Comparison of ENCODE assay signal across 9 cellular contexts in the genomic region with DNA sequence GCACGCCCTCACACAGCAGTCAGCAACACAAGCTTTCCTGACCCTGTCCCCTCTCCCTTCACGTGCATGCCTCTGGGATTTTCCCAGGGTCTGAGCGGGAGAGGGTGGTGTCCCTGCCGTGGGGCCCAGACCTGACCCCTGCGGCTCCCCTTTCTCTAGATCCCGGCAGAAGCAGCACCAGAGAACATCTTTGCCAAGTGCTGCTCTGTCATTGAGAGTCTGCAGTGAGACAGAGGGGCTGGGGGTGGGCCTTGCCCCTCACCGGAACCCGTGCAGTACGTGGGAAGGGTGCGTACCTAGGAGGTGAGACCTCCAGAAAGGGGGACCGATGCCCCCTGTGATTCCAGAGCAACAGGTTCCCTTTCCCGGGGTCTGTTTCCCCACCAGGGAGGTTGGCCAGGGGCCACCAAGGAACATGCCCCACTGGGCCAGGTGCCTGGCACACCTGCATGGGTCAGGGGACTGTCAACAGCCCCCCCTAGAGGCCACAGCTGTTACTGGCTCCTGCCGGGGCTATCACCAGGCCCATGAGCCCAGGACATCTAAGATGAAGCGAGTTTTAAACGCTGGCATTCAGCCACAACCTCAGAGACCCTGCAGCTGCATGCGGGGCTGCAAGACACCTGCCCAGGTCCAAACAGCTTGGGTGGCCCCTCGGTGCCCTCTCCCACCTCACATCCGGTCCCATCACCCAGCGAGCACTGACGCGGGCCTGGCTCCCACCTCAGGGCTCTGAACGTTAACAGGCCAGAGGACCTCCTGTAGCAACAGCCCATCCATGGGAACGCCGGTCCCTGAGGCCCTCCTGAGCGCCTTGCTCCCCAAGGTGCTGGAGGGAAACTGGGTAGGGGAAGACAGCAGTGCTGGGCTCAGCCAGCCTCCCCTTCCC. TPM values are rescaled to one million over a fixed set of nuclear protein-coding genes. Genes with fewer than 3 reads are reported as not detected.
DNase-seq lines count a peak whose midpoint lies in the region; ATAC-seq and TF ChIP-seq lines count a peak whose summit lies in the region.
"Had no signal": no experiment of that assay in that cellular context is flagged by ENCODE, and none has a peak within 500 bp of the region (broad histone marks: within the 10 kb centered on the region; RNA-seq: fewer than 3 reads in every experiment).

No MANE protein-coding gene starts in this region.

- H3K36me3 ChIP-seq in fibroblast of lung (ENCODE audit: control insufficient read depth, insufficient read depth, low read length) (peaks cover 22% of the 10 kb centered on the region), psoas muscle (ENCODE audit: insufficient read depth in 1 of 2, low read depth in 1 of 2) (peaks cover 15 to 42% of the 10 kb centered on the region in 2 donors)

- no peak overlapping the region for H3K9ac ChIP-seq in fibroblast of lung (ENCODE audit: insufficient read depth, low read length)

- no peaks in the 10 kb centered on the region for H3K79me2 ChIP-seq in fibroblast of lung (ENCODE audit: control insufficient read depth, insufficient read depth, low read length)

- H2AFZ ChIP-seq in fibroblast of lung (ENCODE audit: low read length) = no peak overlapping the region

- H3K27ac ChIP-seq in fibroblast of lung (ENCODE audit: insufficient read depth, low read length) = peak overlapping the region; percentile 28
- H3K27ac ChIP-seq in psoas muscle = no peak overlapping the region

- H3K4me3 ChIP-seq in fibroblast of lung (replicated peaks in 1 of 4; ENCODE audit: control extremely low read depth in 1 of 4, insufficient read depth in 1 of 4, low read depth in 3 of 4, low read length in 4 of 4) (no peak overlapping the region), psoas muscle (no peak overlapping the region)

- H3K4me2 ChIP-seq in fibroblast of lung (ENCODE audit: extremely low read depth, insufficient read depth, low read length) = no peak overlapping the region

- DNase-seq in D341Med (ENCODE audit: low spot score) = peak; percentile 78
- DNase-seq in HUDEP-2 (lab: John Stamatoyannopoulos, UW; ENCODE audit: unreplicated experiment in 76 of 76) = peak in 42 of 76 experiments; percentile 6 to 60 (median 31)
- peak; percentile 58 to 67 for DNase-seq in activated CD4-positive, alpha-beta T cell treated with anti-CD3 and anti-CD28 coated beads, Interleukin-2, amount 50 U/mL, for 48 hours
- DNase-seq in fibroblast of lung (ENCODE audit: low read depth in 2 of 2) = peak in 1 of 2 donors; percentile 9
- DNase-seq in psoas muscle = peak in 1 of 2 donors; percentile 56
- DNase-seq in NOMO-1 (lab: John Stamatoyannopoulos, UW; ENCODE audit: unreplicated experiment in 2 of 2) = no peak

- intact Hi-C loops in psoas muscle (cut with DNase I) = no loop called here

- no peaks in the 10 kb centered on the region for H4K20me1 ChIP-seq in fibroblast of lung (ENCODE audit: control insufficient read depth, extremely low read depth, insufficient read depth, low read length)

- H3K27me3 ChIP-seq in fibroblast of lung (ENCODE audit: control insufficient read depth, insufficient read depth, low read length) (no peaks in the 10 kb centered on the region), psoas muscle (ENCODE audit: insufficient read depth in 3 of 3, low read length in 2 of 3) (no peaks in the 10 kb centered on the region)

- ATAC-seq in psoas muscle (peak; percentile 47 to 71 (median 59)), HG03135 (IDR thresholded peaks at IDR 0.05; ENCODE audit: unreplicated experiment) (no peak), GM18861 (IDR thresholded peaks at IDR 0.05; ENCODE audit: unreplicated experiment) (no peak)

- TF ChIP-seq CTCF in fibroblast of lung (conservative IDR thresholded peaks at IDR 0.05 in 1 of 2, IDR thresholded peaks at IDR 0.05 in 1 of 2; ENCODE audit: low read depth in 1 of 2, low read length in 2 of 2) (peak; percentile 40 to 57), psoas muscle (IDR thresholded peaks at IDR 0.05) (peak; percentile 42)

- no peaks in the 10 kb centered on the region for H3K4me1 ChIP-seq in fibroblast of lung (ENCODE audit: control insufficient read depth, extremely low read depth, insufficient read depth, low read length)
- no peaks in the 10 kb centered on the region for H3K4me1 ChIP-seq in psoas muscle

- WGBS in psoas muscle, 3 donors = 51 to 56% (median 54%) methylated on average over 25 of the region's 25 CpGs

- no peaks in the 10 kb centered on the region for H3K9me3 ChIP-seq in fibroblast of lung (ENCODE audit: control insufficient read depth, insufficient read depth, low read depth, low read length)
- no peaks in the 10 kb centered on the region for H3K9me3 ChIP-seq in psoas muscle

RNA-seq across cellular contexts. Expression of a gene that starts 12.3 kb away (rescaled TPM):
- total RNA-seq in fibroblast of lung = 84.7 and 93.5 TPM in 2 replicates
- polyA plus RNA-seq in fibroblast of lung = 66.0 and 101 TPM in 2 replicates
- 190 and 249 TPM in 2 replicates for polyA plus RNA-seq in fibroblast of lung (2012)
- 90.6 and 183 TPM in 2 replicates for polyA minus RNA-seq in fibroblast of lung (ENCODE audit: low replicate concordance)
- total RNA-seq in psoas muscle = 100 to 1,000 TPM; 101 to 168 (median 149) TPM
- 100 to 1,000 TPM; 104 to 174 (median 154) TPM for polyA plus RNA-seq in psoas muscle

RNA-seq across cellular contexts. Expression of a gene that starts 19.4 kb away (rescaled TPM):
- total RNA-seq in fibroblast of lung = 50.4 and 52.1 TPM in 2 replicates
- 43.0 and 54.5 TPM in 2 replicates for polyA plus RNA-seq in fibroblast of lung
- 61.7 and 65.1 TPM in 2 replicates for polyA plus RNA-seq in fibroblast of lung (2012)
- 31.7 and 43.2 TPM in 2 replicates for polyA minus RNA-seq in fibroblast of lung (ENCODE audit: low replicate concordance)
- 10 to 100 TPM; 23.7 to 37.0 (median 33.3) TPM for total RNA-seq in psoas muscle
- polyA plus RNA-seq in psoas muscle = 10 to 100 TPM; 33.8 to 60.0 (median 42.8) TPM

RNA-seq across cellular contexts. Expression of a gene that starts 21.2 kb away (rescaled TPM):
- under 0.01 and 0.26 TPM in 2 replicates for total RNA-seq in fibroblast of lung
- polyA plus RNA-seq in fibroblast of lung = 0.03 TPM in 1 of 2 replicates, not detected in the other
- polyA plus RNA-seq in fibroblast of lung (2012) = not detected in 2 replicates
- polyA minus RNA-seq in fibroblast of lung (ENCODE audit: low replicate concordance) = 0.26 TPM in 1 of 2 replicates, not detected in the other
- total RNA-seq in psoas muscle = under 1 TPM in 3 of 4 donors, not detected in 1; 0.15 to 0.60 (median 0.50) TPM
- polyA plus RNA-seq in psoas muscle = under 1 TPM; 0.07 to 0.45 (median 0.43) TPM
- total RNA-seq: RPMI7951 had no signal

RNA-seq across cellular contexts. Expression of a gene that starts 36.6 kb away (rescaled TPM):
- total RNA-seq in fibroblast of lung (0.99 and 1.8 TPM in 2 replicates), psoas muscle (1 to 10 TPM in 1 of 4 donors, under 1 TPM in 3; 0.55 to 1.0 (median 0.65) TPM)
- polyA plus RNA-seq in fibroblast of lung (0.25 and 0.36 TPM in 2 replicates), psoas muscle (1 to 10 TPM in 1 of 3 donors, under 1 TPM in 2; 0.34 to 1.3 (median 0.78) TPM)
- 0.72 and 0.74 TPM in 2 replicates for polyA plus RNA-seq in fibroblast of lung (2012)
- 0.85 and 1.3 TPM in 2 replicates for polyA minus RNA-seq in fibroblast of lung (ENCODE audit: low replicate concordance)

RNA-seq across cellular contexts. Expression of a gene that starts 39.8 kb away (rescaled TPM):
- 26.5 and 28.9 TPM in 2 replicates for total RNA-seq in fibroblast of lung
- 6.3 and 9.5 TPM in 2 replicates for polyA plus RNA-seq in fibroblast of lung
- 35.2 and 37.5 TPM in 2 replicates for polyA plus RNA-seq in fibroblast of lung (2012)
- polyA minus RNA-seq in fibroblast of lung (ENCODE audit: low replicate concordance) = 11.5 and 15.5 TPM in 2 replicates
- total RNA-seq in psoas muscle = 100 to 1,000 TPM in 2 of 4 donors, 10 to 100 TPM in 2; 72.3 to 120 (median 96.8) TPM
- polyA plus RNA-seq in psoas muscle = 100 to 1,000 TPM in 1 of 3 donors, 10 to 100 TPM in 2; 71.5 to 114 (median 99.5) TPM

Comparison
In these comparisons a context has a peak if more than half of its experiments do, and no peak if none do; other contexts are left out.
1. DNase-seq: peak in D341Med (single experiment), HUDEP-2 (42 of 76) and activated CD4-positive, alpha-beta T cell treated with anti-CD3 and anti-CD28 coated beads, Interleukin-2, amount 50 U/mL, for 48 hours (2 of 2); none in NOMO-1 (0 of 2).
2. ATAC-seq: peak in psoas muscle (4 of 4); none in HG03135 (single experiment) and GM18861 (single experiment).